Comparison of ENCODE assay signal across 1 cellular context in the genomic region with DNA sequence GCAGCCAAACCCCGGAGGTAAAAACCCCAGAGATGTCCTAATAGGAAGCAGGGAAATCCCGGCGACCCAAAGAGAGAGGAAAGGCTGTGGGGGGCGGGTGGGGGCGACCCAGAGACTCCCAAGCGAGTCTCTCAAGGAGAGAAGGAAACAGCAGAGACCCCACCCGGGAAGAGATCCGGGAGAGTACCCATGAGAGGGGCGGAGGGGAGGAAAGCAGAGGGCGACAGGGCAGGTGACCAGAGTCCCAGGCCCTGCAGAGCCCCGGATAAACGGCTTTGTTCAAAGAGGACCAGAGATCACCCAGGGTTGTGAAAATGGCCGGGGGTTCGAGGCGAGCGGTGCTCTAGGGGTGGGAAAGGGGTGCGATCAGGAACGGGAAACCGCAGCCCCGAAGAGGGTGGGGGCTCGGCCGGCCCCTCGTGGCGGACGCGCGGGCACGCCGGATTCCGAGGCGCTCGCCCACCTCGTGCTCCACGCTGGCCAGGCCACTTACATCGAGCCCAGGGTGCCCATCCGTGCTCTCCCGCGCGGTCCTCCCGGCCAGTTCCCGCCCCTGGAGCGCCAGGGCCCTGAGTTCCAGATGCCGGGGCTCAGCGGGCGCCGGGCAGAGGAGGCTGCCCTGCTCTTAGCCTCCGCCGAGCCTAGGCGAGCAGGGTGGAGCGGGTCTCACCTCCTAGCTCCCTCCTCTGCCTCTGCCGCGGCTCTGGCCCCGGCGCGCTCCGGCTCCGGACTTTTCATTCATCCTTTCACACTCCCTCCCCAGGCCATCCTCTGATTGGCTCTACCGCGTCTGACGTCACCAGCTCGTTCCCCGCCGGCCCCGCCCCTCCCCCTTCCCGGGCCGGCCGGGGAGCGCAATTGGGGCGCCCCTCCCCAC.
TF ChIP-seq lines count a peak whose summit lies in the region.

No MANE protein-coding gene starts in this region.

TF ChIP-seq in HEK293, 187 proteins besides CTCF, POLR2A, EP300 and RAD21 (continued from another document):
- TF ChIP-seq, protein P1, sequence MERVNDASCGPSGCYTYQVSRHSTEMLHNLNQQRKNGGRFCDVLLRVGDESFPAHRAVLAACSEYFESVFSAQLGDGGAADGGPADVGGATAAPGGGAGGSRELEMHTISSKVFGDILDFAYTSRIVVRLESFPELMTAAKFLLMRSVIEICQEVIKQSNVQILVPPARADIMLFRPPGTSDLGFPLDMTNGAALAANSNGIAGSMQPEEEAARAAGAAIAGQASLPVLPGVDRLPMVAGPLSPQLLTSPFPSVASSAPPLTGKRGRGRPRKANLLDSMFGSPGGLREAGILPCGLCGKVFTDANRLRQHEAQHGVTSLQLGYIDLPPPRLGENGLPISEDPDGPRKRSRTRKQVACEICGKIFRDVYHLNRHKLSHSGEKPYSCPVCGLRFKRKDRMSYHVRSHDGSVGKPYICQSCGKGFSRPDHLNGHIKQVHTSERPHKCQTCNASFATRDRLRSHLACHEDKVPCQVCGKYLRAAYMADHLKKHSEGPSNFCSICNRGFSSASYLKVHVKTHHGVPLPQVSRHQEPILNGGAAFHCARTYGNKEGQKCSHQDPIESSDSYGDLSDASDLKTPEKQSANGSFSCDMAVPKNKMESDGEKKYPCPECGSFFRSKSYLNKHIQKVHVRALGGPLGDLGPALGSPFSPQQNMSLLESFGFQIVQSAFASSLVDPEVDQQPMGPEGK (tag by site-specific recombination; IDR thresholded peaks at IDR 0.05) = peak; percentile 96
- TF ChIP-seq, protein P2, sequence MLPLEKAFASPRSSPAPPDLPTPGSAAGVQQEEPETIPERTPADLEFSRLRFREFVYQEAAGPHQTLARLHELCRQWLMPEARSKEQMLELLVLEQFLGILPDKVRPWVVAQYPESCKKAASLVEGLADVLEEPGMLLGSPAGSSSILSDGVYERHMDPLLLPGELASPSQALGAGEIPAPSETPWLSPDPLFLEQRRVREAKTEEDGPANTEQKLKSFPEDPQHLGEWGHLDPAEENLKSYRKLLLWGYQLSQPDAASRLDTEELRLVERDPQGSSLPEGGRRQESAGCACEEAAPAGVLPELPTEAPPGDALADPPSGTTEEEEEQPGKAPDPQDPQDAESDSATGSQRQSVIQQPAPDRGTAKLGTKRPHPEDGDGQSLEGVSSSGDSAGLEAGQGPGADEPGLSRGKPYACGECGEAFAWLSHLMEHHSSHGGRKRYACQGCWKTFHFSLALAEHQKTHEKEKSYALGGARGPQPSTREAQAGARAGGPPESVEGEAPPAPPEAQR (tag by site-specific recombination; IDR thresholded peaks at IDR 0.05) = no peak
- TF ChIP-seq ZNF629 (tag by site-specific recombination; IDR thresholded peaks at IDR 0.05) (peak; percentile 95), HOXA7 (CRISPR knock-in tag; IDR thresholded peaks at IDR 0.05; ENCODE audit: borderline replicate concordance) (no peak), ZNF394 (tag by site-specific recombination; IDR thresholded peaks at IDR 0.05; ENCODE audit: borderline replicate concordance) (peak; percentile 56; the same call in 1 of the 2 replicates), GFI1B (tag by site-specific recombination; IDR thresholded peaks at IDR 0.05) (no peak), ZNF596 (tag by site-specific recombination; IDR thresholded peaks at IDR 0.05) (no peak), ZNF2 (tag by site-specific recombination; IDR thresholded peaks at IDR 0.05) (peak; percentile 82), ZBTB1 (tag by site-specific recombination; IDR thresholded peaks at IDR 0.05) (no peak), ZNF302 (tag by site-specific recombination; IDR thresholded peaks at IDR 0.05; ENCODE audit: low read depth) (no peak), ZNF221 (tag by site-specific recombination; IDR thresholded peaks at IDR 0.05; ENCODE audit: borderline replicate concordance) (no peak), ZNF624 (tag by site-specific recombination; IDR thresholded peaks at IDR 0.05) (no peak), WT1 (tag by site-specific recombination; IDR thresholded peaks at IDR 0.05) (peak; percentile 72), SP7 (tag by site-specific recombination; IDR thresholded peaks at IDR 0.05) (peak; percentile 73; the same call in 1 of the 2 replicates), KLF8 (tag by site-specific recombination; IDR thresholded peaks at IDR 0.05) (peak; percentile 87), GLIS1 (tag by site-specific recombination; IDR thresholded peaks at IDR 0.05) (peak; percentile 39), REPIN1 (tag by site-specific recombination; IDR thresholded peaks at IDR 0.05; ENCODE audit: low read depth) (no peak), ZBTB20 (tag by site-specific recombination; IDR thresholded peaks at IDR 0.05) (peak; percentile 65; the same call in 1 of the 2 replicates), KLF10 (tag by site-specific recombination; IDR thresholded peaks at IDR 0.05) (peak; percentile 97), ZNF19 (tag by site-specific recombination; IDR thresholded peaks at IDR 0.05; ENCODE audit: low read depth) (no peak), ZSCAN30 (tag by site-specific recombination; IDR thresholded peaks at IDR 0.05) (peak; percentile 75), ZNF114 (tag by site-specific recombination; IDR thresholded peaks at IDR 0.05) (no peak), ZNF416 (tag by site-specific recombination; IDR thresholded peaks at IDR 0.05) (no peak), ZNF140 (tag by site-specific recombination; IDR thresholded peaks at IDR 0.05) (no peak), ZNF548 (tag by site-specific recombination; IDR thresholded peaks at IDR 0.05) (no peak), ZNF561 (tag by site-specific recombination; IDR thresholded peaks at IDR 0.05; ENCODE audit: borderline replicate concordance) (peak; percentile 85; the same call in 1 of the 2 replicates), KLF1 (tag by site-specific recombination; IDR thresholded peaks at IDR 0.05) (peak; percentile 42), ZFP37 (tag by site-specific recombination; IDR thresholded peaks at IDR 0.05) (peak; percentile 64; the same call in 1 of the 2 replicates)
- TF ChIP-seq, protein P3, sequence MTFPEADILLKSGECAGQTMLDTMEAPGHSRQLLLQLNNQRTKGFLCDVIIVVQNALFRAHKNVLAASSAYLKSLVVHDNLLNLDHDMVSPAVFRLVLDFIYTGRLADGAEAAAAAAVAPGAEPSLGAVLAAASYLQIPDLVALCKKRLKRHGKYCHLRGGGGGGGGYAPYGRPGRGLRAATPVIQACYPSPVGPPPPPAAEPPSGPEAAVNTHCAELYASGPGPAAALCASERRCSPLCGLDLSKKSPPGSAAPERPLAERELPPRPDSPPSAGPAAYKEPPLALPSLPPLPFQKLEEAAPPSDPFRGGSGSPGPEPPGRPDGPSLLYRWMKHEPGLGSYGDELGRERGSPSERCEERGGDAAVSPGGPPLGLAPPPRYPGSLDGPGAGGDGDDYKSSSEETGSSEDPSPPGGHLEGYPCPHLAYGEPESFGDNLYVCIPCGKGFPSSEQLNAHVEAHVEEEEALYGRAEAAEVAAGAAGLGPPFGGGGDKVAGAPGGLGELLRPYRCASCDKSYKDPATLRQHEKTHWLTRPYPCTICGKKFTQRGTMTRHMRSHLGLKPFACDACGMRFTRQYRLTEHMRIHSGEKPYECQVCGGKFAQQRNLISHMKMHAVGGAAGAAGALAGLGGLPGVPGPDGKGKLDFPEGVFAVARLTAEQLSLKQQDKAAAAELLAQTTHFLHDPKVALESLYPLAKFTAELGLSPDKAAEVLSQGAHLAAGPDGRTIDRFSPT (tag by site-specific recombination; IDR thresholded peaks at IDR 0.05) = peak; percentile 51; the same call in 1 of the 2 replicates
- TF ChIP-seq, protein P4, sequence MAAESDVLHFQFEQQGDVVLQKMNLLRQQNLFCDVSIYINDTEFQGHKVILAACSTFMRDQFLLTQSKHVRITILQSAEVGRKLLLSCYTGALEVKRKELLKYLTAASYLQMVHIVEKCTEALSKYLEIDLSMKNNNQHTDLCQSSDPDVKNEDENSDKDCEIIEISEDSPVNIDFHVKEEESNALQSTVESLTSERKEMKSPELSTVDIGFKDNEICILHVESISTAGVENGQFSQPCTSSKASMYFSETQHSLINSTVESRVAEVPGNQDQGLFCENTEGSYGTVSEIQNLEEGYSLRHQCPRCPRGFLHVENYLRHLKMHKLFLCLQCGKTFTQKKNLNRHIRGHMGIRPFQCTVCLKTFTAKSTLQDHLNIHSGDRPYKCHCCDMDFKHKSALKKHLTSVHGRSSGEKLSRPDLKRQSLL (tag by site-specific recombination; IDR thresholded peaks at IDR 0.05) = peak; percentile 76
